10 cellular contexts compared by ENCODE assay signal in the genomic region with DNA sequence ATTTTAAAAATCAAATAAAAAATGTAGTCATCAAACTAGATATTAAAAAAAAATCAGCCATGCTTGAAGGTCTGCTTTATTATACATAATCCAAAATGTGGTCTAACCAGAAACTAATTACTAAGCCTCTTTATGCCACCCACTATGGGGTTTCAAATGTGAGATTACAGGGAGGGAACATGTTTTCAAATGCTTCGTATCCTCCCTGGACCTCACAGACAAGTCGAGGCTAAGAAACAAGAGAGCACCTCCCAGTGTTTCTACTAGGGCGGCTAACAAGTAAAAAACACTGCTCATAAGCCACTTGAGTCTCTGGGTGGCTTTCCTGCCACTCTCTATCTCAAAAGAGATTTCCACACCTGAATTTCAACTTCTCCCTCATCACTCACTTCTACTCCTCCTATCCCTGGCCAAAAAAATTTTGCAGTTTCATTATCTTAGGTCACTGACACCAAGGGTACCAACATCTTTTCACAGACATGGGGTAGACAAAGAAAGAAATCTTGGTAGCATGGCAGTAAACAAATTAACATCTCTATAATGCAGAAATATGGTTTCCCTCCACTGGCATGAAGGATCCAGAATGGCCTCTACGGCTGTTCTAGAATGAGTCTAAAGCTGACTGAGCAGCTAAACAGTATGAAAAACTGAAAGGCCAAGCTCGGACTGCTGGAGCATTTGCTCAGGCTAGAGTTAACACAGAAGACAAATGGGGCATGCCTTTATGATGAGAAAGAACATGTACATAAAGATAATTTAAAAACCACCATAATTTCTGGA. TPM values are rescaled to one million over a fixed set of nuclear protein-coding genes. Genes with fewer than 3 reads are reported as not detected.
A peak's percentile ranks its signal among the peaks of the same experiment; 100 is the strongest.
DNase-seq lines count a peak whose midpoint lies in the region; ATAC-seq, FAIRE-seq and TF ChIP-seq lines count a peak whose summit lies in the region.
"Had no signal": no experiment of that assay in that cellular context is flagged by ENCODE, and none has a peak within 500 bp of the region (broad histone marks: within the 10 kb centered on the region; RNA-seq: fewer than 3 reads in every experiment).

No MANE protein-coding gene starts in this region.

- ATAC-seq in Right ventricle myocardium inferior: no peak

- no peaks in the 10 kb centered on the region for H3K9me3 ChIP-seq in cardiac muscle cell (ENCODE audit: low read depth)
- H3K9me3 ChIP-seq in mucosa of rectum (ENCODE audit: control insufficient read depth in 2 of 2, low read length in 2 of 2): no peaks in the 10 kb centered on the region

- FAIRE-seq in urothelium cell line (lab: Jason Lieb, UNC): peak; percentile 55

- H3K9ac ChIP-seq in mucosa of rectum (ENCODE audit: low read depth in 1 of 2, low read length in 2 of 2): peak overlapping the region in 1 of 2 donors; percentile 14

- H3K4me1 ChIP-seq in cardiac muscle cell (ENCODE audit: low read depth) (peaks cover 36% of the 10 kb centered on the region), mucosa of rectum (ENCODE audit: control insufficient read depth in 2 of 2, insufficient read depth in 2 of 2, low read length in 2 of 2) (peaks cover 14 to 36% of the 10 kb centered on the region in 2 donors)

- no peak for TF ChIP-seq CTCF in cardiac muscle cell (IDR thresholded peaks at IDR 0.05; ENCODE audit: low read depth, low read length)
- no peak for TF ChIP-seq CTCF in coronary artery (IDR thresholded peaks at IDR 0.05)

- H3K27me3 ChIP-seq in cardiac muscle cell: no peaks in the 10 kb centered on the region
- no peaks in the 10 kb centered on the region for H3K27me3 ChIP-seq in mucosa of rectum (ENCODE audit: control insufficient read depth in 2 of 2, insufficient read depth in 2 of 2, low read length in 2 of 2)

- H3K4me3 ChIP-seq in cardiac muscle cell (no peak overlapping the region), coronary artery (peak overlapping the region; percentile 21), mucosa of rectum (ENCODE audit: low read length in 2 of 2) (peak overlapping the region; percentile 10 to 28)

- intact Hi-C loops in Right ventricle myocardium inferior (cut with DNase I): no loop called here

- peak overlapping the region; percentile 61 for H3K27ac ChIP-seq in cardiac muscle cell
- peak overlapping the region; percentile 87 to 91 for H3K27ac ChIP-seq in coronary artery
- H3K27ac ChIP-seq in mucosa of rectum (ENCODE audit: low read depth in 2 of 2, low read length in 2 of 2): peak overlapping the region; percentile 53 to 64

- no peak for DNase-seq in cardiac muscle cell (ENCODE audit: low read depth in 1 of 2, low spot score in 1 of 2)
- no peak for DNase-seq in Right ventricle myocardium inferior (ENCODE audit: missing footprints)
- no peak for DNase-seq in coronary artery (ENCODE audit: low spot score)
- no peak for DNase-seq in urothelium cell line (ENCODE audit: low spot score)
- DNase-seq in NCI-H1092 (lab: John Stamatoyannopoulos, UW): no peak
- DNase-seq in NCI-H1930 (lab: John Stamatoyannopoulos, UW): no peak
- no peak for DNase-seq in C1 segment of cervical spinal cord (lab: John Stamatoyannopoulos, UW)
- DNase-seq: activated gamma-delta T cell, NCI-H774 had no signal

- H3K36me3 ChIP-seq in cardiac muscle cell (peaks cover 12% of the 10 kb centered on the region), mucosa of rectum (ENCODE audit: control insufficient read depth in 2 of 2, insufficient read depth in 2 of 2, low read length in 2 of 2) (peaks cover 0 to 6% of the 10 kb centered on the region in 2 donors)

RNA-seq across cellular contexts. Expression of a gene that starts 50.9 kb away (rescaled TPM):
- total RNA-seq in cardiac muscle cell (50.1 and 73.2 TPM in 2 replicates), Right ventricle myocardium inferior (43.7 TPM)
- 131 and 194 TPM in 2 replicates for polyA plus RNA-seq in cardiac muscle cell
